In genomic region chr10:25748509-25748908, GRCh38 we compare ENCODE assay signal across 17 cellular contexts.
DNase-seq lines count a peak whose midpoint lies in the region; TF ChIP-seq lines count a peak whose summit lies in the region.
"Had no signal": no experiment of that assay in that cellular context is flagged by ENCODE, and none has a peak within 500 bp of the region (broad histone marks: within the 10 kb centered on the region; RNA-seq: fewer than 3 reads in every experiment).

No MANE protein-coding gene starts in this region.

- H2AK5ac ChIP-seq in H9 (ENCODE audit: insufficient read length, low read length) (no peak overlapping the region), trophoblast cell (ENCODE audit: low read length) (no peak overlapping the region)

- no peak overlapping the region for H3K18ac ChIP-seq in H9 (ENCODE audit: insufficient read length, low read depth, low read length)
- H3K18ac ChIP-seq in trophoblast cell (ENCODE audit: low read length) = no peak overlapping the region

- no peak overlapping the region for H4K5ac ChIP-seq in H9 (ENCODE audit: insufficient read length, low read depth, low read length)

- WGBS in H9 (ENCODE audit: extremely low coverage, insufficient read length, low lambda C conversion rate) = no CpG with 5 or more reads among the region's 4 CpGs
- no CpG with 5 or more reads among the region's 4 CpGs for WGBS in trophoblast cell (ENCODE audit: extremely low coverage, insufficient coverage, insufficient read length)

- H3K27me3 Mint-ChIP-seq in H9 (ENCODE audit: low read depth) = no peaks in the 10 kb centered on the region
- H3K27me3 Mint-ChIP-seq: CD4-positive, alpha-beta T cell had no signal

- H3K4me2 ChIP-seq in H9 (ENCODE audit: insufficient read depth, insufficient read length, low read length) = no peak overlapping the region
- H3K4me2 ChIP-seq in trophoblast cell (ENCODE audit: low read length) = no peak overlapping the region
- H3K4me2 ChIP-seq: A549; BLaER1 treated with 17β-estradiol and CSF1 and Interleukin-3, amounts not matched to agents 10 nM and 100 nM had no signal

- H3K4me3 Mint-ChIP-seq in H9 = no peak overlapping the region
- H3K4me3 Mint-ChIP-seq: B cell; CD4-positive, alpha-beta T cell; CD8-positive, alpha-beta T cell had no signal

- H2BK15ac ChIP-seq in H9 (ENCODE audit: low read depth, low read length) = peak overlapping the region; percentile 77; the same call in 1 of the 2 replicates

- no peak overlapping the region for H3T11ph ChIP-seq in H9 (ENCODE audit: low read length)

- H4K8ac ChIP-seq in H9 (replicated peaks; ENCODE audit: insufficient read length, low read depth, low read length) (no peak overlapping the region), trophoblast cell (ENCODE audit: low read depth, low read length) (no peak overlapping the region)

- TF ChIP-seq CTCF in H9 (conservative IDR thresholded peaks at IDR 0.05) (no peak), epithelial cell of proximal tubule (conservative IDR thresholded peaks at IDR 0.05; ENCODE audit: low read depth, low read length) (no peak)

- H3K4ac ChIP-seq in H9 (ENCODE audit: low read depth, low read length) = no peak overlapping the region
- H3K4ac ChIP-seq in trophoblast cell (ENCODE audit: low read depth, low read length) = no peak overlapping the region

- no peak overlapping the region for H3K56ac ChIP-seq in H9 (ENCODE audit: insufficient read length, low read depth, low read length)

- H2BK12ac ChIP-seq in H9 (ENCODE audit: insufficient read length, low read depth, low read length) (no peak overlapping the region), trophoblast cell (ENCODE audit: low read length) (no peak overlapping the region)

- no peaks in the 10 kb centered on the region for H3K9me3 Mint-ChIP-seq in H9
- H3K9me3 Mint-ChIP-seq: CD8-positive, alpha-beta T cell had no signal

- H2AFZ ChIP-seq in H9 (ENCODE audit: low read length) = no peak overlapping the region
- H2AFZ ChIP-seq in trophoblast cell (ENCODE audit: insufficient read depth, low read length, poor library complexity) = no peak overlapping the region

- peaks cover 6 to 8% of the 10 kb centered on the region in 2 experiments; a peak in 3 of 4 replicates for H3K4me1 Mint-ChIP-seq in H9
- H3K4me1 Mint-ChIP-seq: B cell had no signal

- no peak overlapping the region for H3K14ac ChIP-seq in H9 (ENCODE audit: insufficient read depth, low read length)
- H3K14ac ChIP-seq in trophoblast cell (ENCODE audit: low read length) = no peak overlapping the region

- H3K4me3 ChIP-seq in epithelial cell of proximal tubule (ENCODE audit: low read depth, low read length) (no peak overlapping the region), trophoblast cell (ENCODE audit: low read depth, low read length) (no peak overlapping the region)
- H3K4me3 ChIP-seq: A549; BLaER1 treated with 17β-estradiol and CSF1 and Interleukin-3, amounts not matched to agents 10 nM and 100 nM had no signal

- H4K91ac ChIP-seq in H9 (ENCODE audit: insufficient read length, low read depth, low read length) (no peak overlapping the region), trophoblast cell (ENCODE audit: low read depth, low read length) (no peak overlapping the region)

- H3K79me1 ChIP-seq in H9 (ENCODE audit: insufficient read depth, low read depth, low read length, poor library complexity, severe bottlenecking) (no peaks in the 10 kb centered on the region), trophoblast cell (ENCODE audit: low read length) (no peaks in the 10 kb centered on the region)

- H4K12ac ChIP-seq in trophoblast cell (ENCODE audit: low read depth, low read length) = no peak overlapping the region

- H3K27me3 ChIP-seq in H9 (ENCODE audit: insufficient read depth, low read length) (no peaks in the 10 kb centered on the region), trophoblast cell (ENCODE audit: insufficient read depth, low read length) (no peaks in the 10 kb centered on the region)
- H3K27me3 ChIP-seq: BLaER1 treated with 17β-estradiol and CSF1 and Interleukin-3, amounts not matched to agents 10 nM and 100 nM had no signal

- no peaks in the 10 kb centered on the region for H3K4me1 ChIP-seq in H9 (ENCODE audit: insufficient read depth, low read length)
- no peaks in the 10 kb centered on the region for H3K4me1 ChIP-seq in trophoblast cell (ENCODE audit: control insufficient read depth in 1 of 2, insufficient read depth in 2 of 2, low read length in 2 of 2)
- H3K4me1 ChIP-seq: Caco-2 had no signal

- H3K79me2 ChIP-seq in H9 (ENCODE audit: insufficient read depth, low read length) (no peaks in the 10 kb centered on the region), trophoblast cell (ENCODE audit: control insufficient read depth, insufficient read depth, low read length, poor library complexity) (no peaks in the 10 kb centered on the region)

- H3K23ac ChIP-seq in H9 (ENCODE audit: insufficient read length, low read depth, low read length) = no peak overlapping the region
- H3K23ac ChIP-seq in trophoblast cell (ENCODE audit: low read length) = no peak overlapping the region

- H2BK5ac ChIP-seq in H9 (ENCODE audit: insufficient read length, low read length) = no peak overlapping the region
- H2BK5ac ChIP-seq in trophoblast cell (ENCODE audit: low read depth, low read length, poor library complexity) = no peak overlapping the region

- H2BK120ac ChIP-seq in H9 (ENCODE audit: low read depth, low read length, poor library complexity, severe bottlenecking) (no peak overlapping the region), trophoblast cell (ENCODE audit: insufficient read depth, low read length, poor library complexity) (no peak overlapping the region)

- no peak for DNase-seq in H9
- peak; percentile 63 for DNase-seq in epithelial cell of proximal tubule (ENCODE audit: low read depth)
- DNase-seq in renal cortical epithelial cell (ENCODE audit: low read depth) = peak; percentile 66
- no peak for DNase-seq in stimulated activated CD4-positive, alpha-beta T cell treated with anti-CD3 and anti-CD28 coated beads, Interleukin-2, amount 100 ng/mL, for 48 hours
- DNase-seq in trophoblast cell = no peak
- DNase-seq: AML-193; Caco-2; Calu3; CD4-positive, alpha-beta T cell; CD8-positive, alpha-beta T cell; DMS79 treated with DMSO at 0.1 percent for 48 hours; GF-D8 had no signal

- H2BK20ac ChIP-seq in H9 (ENCODE audit: low read depth, low read length, poor library complexity, severe bottlenecking) = no peak overlapping the region

- no peaks in the 10 kb centered on the region for H3K23me2 ChIP-seq in H9 (ENCODE audit: insufficient read length, low read depth, low read length, poor library complexity, severe bottlenecking)

- H3K9ac ChIP-seq in H9 (ENCODE audit: extremely low read depth, insufficient read length, low read length) = no peak overlapping the region
- H3K9ac ChIP-seq in trophoblast cell (ENCODE audit: low read length) = no peak overlapping the region
- H3K9ac ChIP-seq: BLaER1 treated with 17β-estradiol and CSF1 and Interleukin-3, amounts not matched to agents 10 nM and 100 nM had no signal

- H3K27ac Mint-ChIP-seq in H9 = no peak overlapping the region
- H3K27ac Mint-ChIP-seq: B cell; CD4-positive, alpha-beta T cell; CD8-positive, alpha-beta T cell had no signal

- H4K20me1 ChIP-seq in H9 (ENCODE audit: control insufficient read depth, insufficient read depth, insufficient read length) = peaks cover 3% of the 10 kb centered on the region
- H4K20me1 ChIP-seq: BLaER1 treated with 17β-estradiol and CSF1 and Interleukin-3, amounts not matched to agents 10 nM and 100 nM had no signal

- H3K36me3 ChIP-seq in trophoblast cell (ENCODE audit: control insufficient read depth in 1 of 2, insufficient read depth in 2 of 2, low read length in 2 of 2) = no peaks in the 10 kb centered on the region
- H3K36me3 ChIP-seq: BLaER1 treated with 17β-estradiol and CSF1 and Interleukin-3, amounts not matched to agents 10 nM and 100 nM had no signal

- no peak overlapping the region for H3K27ac ChIP-seq in H9 (ENCODE audit: insufficient read length, low read depth, low read length)
- H3K27ac ChIP-seq in trophoblast cell (ENCODE audit: low read depth, low read length) = no peak overlapping the region
- H3K27ac ChIP-seq: 22Rv1; A549; BLaER1 treated with 17β-estradiol and CSF1 and Interleukin-3, amounts not matched to agents 10 nM and 100 nM; C4-2B had no signal

- H3K9me3 ChIP-seq in H9 (ENCODE audit: control insufficient read depth, low read depth, low read length) (no peaks in the 10 kb centered on the region), trophoblast cell (ENCODE audit: insufficient read depth, low read depth, low read length) (no peaks in the 10 kb centered on the region)
- H3K9me3 ChIP-seq: A549 had no signal

- no peaks in the 10 kb centered on the region for H3K36me3 Mint-ChIP-seq in H9 (ENCODE audit: insufficient read depth in 1 of 3, low read depth in 3 of 3)
- H3K36me3 Mint-ChIP-seq: CD8-positive, alpha-beta T cell had no signal

Comparison
In these comparisons a context has a peak if more than half of its experiments do, and no peak if none do; other contexts are left out.
1. DNase-seq: peak in epithelial cell of proximal tubule (single experiment) and renal cortical epithelial cell (single experiment); none in H9 (single experiment), stimulated activated CD4-positive, alpha-beta T cell treated with anti-CD3 and anti-CD28 coated beads, Interleukin-2, amount 100 ng/mL, for 48 hours (0 of 2) and trophoblast cell (0 of 2).